ENCODE assay signal across 1 cellular context in the genomic region with DNA sequence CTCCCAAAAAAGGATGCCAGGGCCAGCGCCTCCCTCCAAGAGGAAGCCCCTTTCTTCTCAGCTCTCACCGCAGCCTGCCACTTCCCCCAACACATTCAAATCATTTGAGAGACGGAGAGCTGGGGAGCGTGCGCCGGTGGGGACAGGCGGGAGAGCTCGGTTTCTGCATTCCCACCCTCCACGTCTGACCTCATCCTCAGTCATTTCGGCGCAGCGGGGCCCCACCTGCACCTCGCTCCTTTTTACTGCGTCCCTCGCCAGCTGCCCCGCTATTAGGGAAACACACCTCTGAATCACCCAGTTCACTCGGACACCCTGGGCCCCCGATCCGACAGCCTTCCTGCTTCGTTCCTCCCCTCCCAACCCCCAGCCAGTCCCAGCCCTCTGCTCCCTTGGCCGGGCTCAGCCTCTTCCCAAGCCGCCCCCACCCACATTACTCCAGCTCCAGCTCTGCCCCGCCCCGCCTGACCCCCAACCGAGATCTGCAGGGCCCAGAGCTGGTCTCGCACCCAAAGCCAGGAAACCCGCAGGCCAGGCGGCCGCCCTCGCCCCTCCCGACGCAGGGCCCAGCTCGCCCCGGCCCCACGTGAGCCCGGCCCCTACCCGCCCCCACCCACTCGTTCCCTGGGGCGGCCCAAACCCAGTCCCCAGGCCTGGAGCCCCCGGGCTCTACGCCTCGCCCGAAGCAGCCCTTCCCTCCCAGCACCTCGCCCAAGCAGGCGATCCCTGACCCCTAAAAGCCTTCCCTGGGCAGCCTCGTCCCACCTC.
TF ChIP-seq lines count a peak whose summit lies in the region.

No MANE protein-coding gene starts in this region.

TF ChIP-seq in HepG2, 621 proteins besides CTCF, POLR2A, EP300 and RAD21 (continued from another document and continues in another):
- TF ChIP-seq, protein P1, sequence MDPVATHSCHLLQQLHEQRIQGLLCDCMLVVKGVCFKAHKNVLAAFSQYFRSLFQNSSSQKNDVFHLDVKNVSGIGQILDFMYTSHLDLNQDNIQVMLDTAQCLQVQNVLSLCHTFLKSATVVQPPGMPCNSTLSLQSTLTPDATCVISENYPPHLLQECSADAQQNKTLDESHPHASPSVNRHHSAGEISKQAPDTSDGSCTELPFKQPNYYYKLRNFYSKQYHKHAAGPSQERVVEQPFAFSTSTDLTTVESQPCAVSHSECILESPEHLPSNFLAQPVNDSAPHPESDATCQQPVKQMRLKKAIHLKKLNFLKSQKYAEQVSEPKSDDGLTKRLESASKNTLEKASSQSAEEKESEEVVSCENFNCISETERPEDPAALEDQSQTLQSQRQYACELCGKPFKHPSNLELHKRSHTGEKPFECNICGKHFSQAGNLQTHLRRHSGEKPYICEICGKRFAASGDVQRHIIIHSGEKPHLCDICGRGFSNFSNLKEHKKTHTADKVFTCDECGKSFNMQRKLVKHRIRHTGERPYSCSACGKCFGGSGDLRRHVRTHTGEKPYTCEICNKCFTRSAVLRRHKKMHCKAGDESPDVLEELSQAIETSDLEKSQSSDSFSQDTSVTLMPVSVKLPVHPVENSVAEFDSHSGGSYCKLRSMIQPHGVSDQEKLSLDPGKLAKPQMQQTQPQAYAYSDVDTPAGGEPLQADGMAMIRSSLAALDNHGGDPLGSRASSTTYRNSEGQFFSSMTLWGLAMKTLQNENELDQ (CRISPR knock-in tag; IDR thresholded peaks at IDR 0.05; ENCODE audit: borderline replicate concordance): no peak
- no peak for TF ChIP-seq ZNF816 (CRISPR knock-in tag; IDR thresholded peaks at IDR 0.05; ENCODE audit: borderline replicate concordance)
- no peak for TF ChIP-seq ELF3 (CRISPR knock-in tag; IDR thresholded peaks at IDR 0.05)
- no peak for TF ChIP-seq DNMT3B (CRISPR knock-in tag; conservative IDR thresholded peaks at IDR 0.05)
- 0 out of 2 replicates have a peak, but pooled peaks have one; percentile 26 for TF ChIP-seq ZFP37 (CRISPR knock-in tag; IDR thresholded peaks at IDR 0.05; ENCODE audit: borderline replicate concordance)
- TF ChIP-seq ATF7 (IDR thresholded peaks at IDR 0.05): 0 out of 2 replicates have a peak, but pooled peaks have one; percentile 22
- no peak for TF ChIP-seq ATF7 (CRISPR knock-in tag; IDR thresholded peaks at IDR 0.05)
- no peak for TF ChIP-seq ZMYM2 (CRISPR knock-in tag; IDR thresholded peaks at IDR 0.05)
- TF ChIP-seq ZKSCAN1 (IDR thresholded peaks at IDR 0.05; ENCODE audit: low read length): no peak
- no peak for TF ChIP-seq NFIC (IDR thresholded peaks at IDR 0.05; ENCODE audit: low read length)
- TF ChIP-seq, protein P2, sequence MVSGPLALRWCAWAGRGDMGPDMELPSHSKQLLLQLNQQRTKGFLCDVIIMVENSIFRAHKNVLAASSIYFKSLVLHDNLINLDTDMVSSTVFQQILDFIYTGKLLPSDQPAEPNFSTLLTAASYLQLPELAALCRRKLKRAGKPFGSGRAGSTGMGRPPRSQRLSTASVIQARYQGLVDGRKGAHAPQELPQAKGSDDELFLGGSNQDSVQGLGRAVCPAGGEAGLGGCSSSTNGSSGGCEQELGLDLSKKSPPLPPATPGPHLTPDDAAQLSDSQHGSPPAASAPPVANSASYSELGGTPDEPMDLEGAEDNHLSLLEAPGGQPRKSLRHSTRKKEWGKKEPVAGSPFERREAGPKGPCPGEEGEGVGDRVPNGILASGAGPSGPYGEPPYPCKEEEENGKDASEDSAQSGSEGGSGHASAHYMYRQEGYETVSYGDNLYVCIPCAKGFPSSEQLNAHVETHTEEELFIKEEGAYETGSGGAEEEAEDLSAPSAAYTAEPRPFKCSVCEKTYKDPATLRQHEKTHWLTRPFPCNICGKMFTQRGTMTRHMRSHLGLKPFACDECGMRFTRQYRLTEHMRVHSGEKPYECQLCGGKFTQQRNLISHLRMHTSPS (CRISPR knock-in tag; IDR thresholded peaks at IDR 0.05; ENCODE audit: low read depth): no peak
- TF ChIP-seq, protein P3, sequence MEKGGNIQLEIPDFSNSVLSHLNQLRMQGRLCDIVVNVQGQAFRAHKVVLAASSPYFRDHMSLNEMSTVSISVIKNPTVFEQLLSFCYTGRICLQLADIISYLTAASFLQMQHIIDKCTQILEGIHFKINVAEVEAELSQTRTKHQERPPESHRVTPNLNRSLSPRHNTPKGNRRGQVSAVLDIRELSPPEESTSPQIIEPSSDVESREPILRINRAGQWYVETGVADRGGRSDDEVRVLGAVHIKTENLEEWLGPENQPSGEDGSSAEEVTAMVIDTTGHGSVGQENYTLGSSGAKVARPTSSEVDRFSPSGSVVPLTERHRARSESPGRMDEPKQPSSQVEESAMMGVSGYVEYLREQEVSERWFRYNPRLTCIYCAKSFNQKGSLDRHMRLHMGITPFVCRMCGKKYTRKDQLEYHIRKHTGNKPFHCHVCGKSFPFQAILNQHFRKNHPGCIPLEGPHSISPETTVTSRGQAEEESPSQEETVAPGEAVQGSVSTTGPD (CRISPR knock-in tag; IDR thresholded peaks at IDR 0.05): no peak
- TF ChIP-seq SMAD3 (CRISPR knock-in tag; IDR thresholded peaks at IDR 0.05): no peak
- no peak; the same call in 1 of the 2 replicates for TF ChIP-seq ZMAT3 (CRISPR knock-in tag; conservative IDR thresholded peaks at IDR 0.05)
- TF ChIP-seq, protein P4, sequence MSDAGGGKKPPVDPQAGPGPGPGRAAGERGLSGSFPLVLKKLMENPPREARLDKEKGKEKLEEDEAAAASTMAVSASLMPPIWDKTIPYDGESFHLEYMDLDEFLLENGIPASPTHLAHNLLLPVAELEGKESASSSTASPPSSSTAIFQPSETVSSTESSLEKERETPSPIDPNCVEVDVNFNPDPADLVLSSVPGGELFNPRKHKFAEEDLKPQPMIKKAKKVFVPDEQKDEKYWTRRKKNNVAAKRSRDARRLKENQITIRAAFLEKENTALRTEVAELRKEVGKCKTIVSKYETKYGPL (CRISPR knock-in tag; IDR thresholded peaks at IDR 0.05): no peak
- no peak for TF ChIP-seq NR2F6 (IDR thresholded peaks at IDR 0.05)
- TF ChIP-seq NR2F6 (CRISPR knock-in tag; IDR thresholded peaks at IDR 0.05): no peak
- TF ChIP-seq SMARCC2 (IDR thresholded peaks at IDR 0.05): no peak
- TF ChIP-seq, protein P5, sequence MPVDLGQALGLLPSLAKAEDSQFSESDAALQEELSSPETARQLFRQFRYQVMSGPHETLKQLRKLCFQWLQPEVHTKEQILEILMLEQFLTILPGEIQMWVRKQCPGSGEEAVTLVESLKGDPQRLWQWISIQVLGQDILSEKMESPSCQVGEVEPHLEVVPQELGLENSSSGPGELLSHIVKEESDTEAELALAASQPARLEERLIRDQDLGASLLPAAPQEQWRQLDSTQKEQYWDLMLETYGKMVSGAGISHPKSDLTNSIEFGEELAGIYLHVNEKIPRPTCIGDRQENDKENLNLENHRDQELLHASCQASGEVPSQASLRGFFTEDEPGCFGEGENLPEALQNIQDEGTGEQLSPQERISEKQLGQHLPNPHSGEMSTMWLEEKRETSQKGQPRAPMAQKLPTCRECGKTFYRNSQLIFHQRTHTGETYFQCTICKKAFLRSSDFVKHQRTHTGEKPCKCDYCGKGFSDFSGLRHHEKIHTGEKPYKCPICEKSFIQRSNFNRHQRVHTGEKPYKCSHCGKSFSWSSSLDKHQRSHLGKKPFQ (CRISPR knock-in tag; IDR thresholded peaks at IDR 0.05; ENCODE audit: insufficient replicate concordance): no peak
- TF ChIP-seq HHEX (CRISPR knock-in tag; IDR thresholded peaks at IDR 0.05): no peak
- TF ChIP-seq NRL (CRISPR knock-in tag; IDR thresholded peaks at IDR 0.05; ENCODE audit: borderline replicate concordance): no peak
- peak; percentile 55; the same call in 1 of the 3 replicates for TF ChIP-seq MXI1 (IDR thresholded peaks at IDR 0.05; ENCODE audit: borderline replicate concordance, low read depth, low read length)
- no peak for TF ChIP-seq FOXK2 (IDR thresholded peaks at IDR 0.05)
- TF ChIP-seq ZNF263 (CRISPR knock-in tag; IDR thresholded peaks at IDR 0.05): no peak
- no peak for TF ChIP-seq GABPB1 (CRISPR knock-in tag; IDR thresholded peaks at IDR 0.05)
- TF ChIP-seq ZNF432 (CRISPR knock-in tag; IDR thresholded peaks at IDR 0.05; ENCODE audit: borderline replicate concordance): no peak
- TF ChIP-seq ZNF605 (CRISPR knock-in tag; IDR thresholded peaks at IDR 0.05): no peak
- TF ChIP-seq, protein P6, sequence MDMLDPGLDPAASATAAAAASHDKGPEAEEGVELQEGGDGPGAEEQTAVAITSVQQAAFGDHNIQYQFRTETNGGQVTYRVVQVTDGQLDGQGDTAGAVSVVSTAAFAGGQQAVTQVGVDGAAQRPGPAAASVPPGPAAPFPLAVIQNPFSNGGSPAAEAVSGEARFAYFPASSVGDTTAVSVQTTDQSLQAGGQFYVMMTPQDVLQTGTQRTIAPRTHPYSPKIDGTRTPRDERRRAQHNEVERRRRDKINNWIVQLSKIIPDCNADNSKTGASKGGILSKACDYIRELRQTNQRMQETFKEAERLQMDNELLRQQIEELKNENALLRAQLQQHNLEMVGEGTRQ (IDR thresholded peaks at IDR 0.05; ENCODE audit: low read depth, low read length): no peak
- TF ChIP-seq, protein P6 (CRISPR knock-in tag; IDR thresholded peaks at IDR 0.05; ENCODE audit: borderline replicate concordance): no peak
- no peak for TF ChIP-seq TCF7 (IDR thresholded peaks at IDR 0.05; ENCODE audit: low read depth)
- TF ChIP-seq NFYC (CRISPR knock-in tag; IDR thresholded peaks at IDR 0.05): no peak
- no peak for TF ChIP-seq ZNF446 (CRISPR knock-in tag; IDR thresholded peaks at IDR 0.05)
- no peak for TF ChIP-seq NFIB (CRISPR knock-in tag; IDR thresholded peaks at IDR 0.05; ENCODE audit: borderline replicate concordance)
- TF ChIP-seq CREB1 (IDR thresholded peaks at IDR 0.05): no peak
- no peak for TF ChIP-seq CREB1 (CRISPR knock-in tag; IDR thresholded peaks at IDR 0.05)
- TF ChIP-seq, protein P7, sequence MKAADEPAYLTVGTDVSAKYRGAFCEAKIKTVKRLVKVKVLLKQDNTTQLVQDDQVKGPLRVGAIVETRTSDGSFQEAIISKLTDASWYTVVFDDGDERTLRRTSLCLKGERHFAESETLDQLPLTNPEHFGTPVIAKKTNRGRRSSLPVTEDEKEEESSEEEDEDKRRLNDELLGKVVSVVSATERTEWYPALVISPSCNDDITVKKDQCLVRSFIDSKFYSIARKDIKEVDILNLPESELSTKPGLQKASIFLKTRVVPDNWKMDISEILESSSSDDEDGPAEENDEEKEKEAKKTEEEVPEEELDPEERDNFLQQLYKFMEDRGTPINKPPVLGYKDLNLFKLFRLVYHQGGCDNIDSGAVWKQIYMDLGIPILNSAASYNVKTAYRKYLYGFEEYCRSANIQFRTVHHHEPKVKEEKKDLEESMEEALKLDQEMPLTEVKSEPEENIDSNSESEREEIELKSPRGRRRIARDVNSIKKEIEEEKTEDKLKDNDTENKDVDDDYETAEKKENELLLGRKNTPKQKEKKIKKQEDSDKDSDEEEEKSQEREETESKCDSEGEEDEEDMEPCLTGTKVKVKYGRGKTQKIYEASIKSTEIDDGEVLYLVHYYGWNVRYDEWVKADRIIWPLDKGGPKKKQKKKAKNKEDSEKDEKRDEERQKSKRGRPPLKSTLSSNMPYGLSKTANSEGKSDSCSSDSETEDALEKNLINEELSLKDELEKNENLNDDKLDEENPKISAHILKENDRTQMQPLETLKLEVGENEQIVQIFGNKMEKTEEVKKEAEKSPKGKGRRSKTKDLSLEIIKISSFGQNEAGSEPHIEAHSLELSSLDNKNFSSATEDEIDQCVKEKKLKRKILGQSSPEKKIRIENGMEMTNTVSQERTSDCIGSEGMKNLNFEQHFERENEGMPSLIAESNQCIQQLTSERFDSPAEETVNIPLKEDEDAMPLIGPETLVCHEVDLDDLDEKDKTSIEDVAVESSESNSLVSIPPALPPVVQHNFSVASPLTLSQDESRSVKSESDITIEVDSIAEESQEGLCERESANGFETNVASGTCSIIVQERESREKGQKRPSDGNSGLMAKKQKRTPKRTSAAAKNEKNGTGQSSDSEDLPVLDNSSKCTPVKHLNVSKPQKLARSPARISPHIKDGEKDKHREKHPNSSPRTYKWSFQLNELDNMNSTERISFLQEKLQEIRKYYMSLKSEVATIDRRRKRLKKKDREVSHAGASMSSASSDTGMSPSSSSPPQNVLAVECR (CRISPR knock-in tag; IDR thresholded peaks at IDR 0.05; ENCODE audit: borderline replicate concordance): no peak; the same call in 1 of the 2 replicates
- no peak for TF ChIP-seq ZNF672 (CRISPR knock-in tag; IDR thresholded peaks at IDR 0.05)
- TF ChIP-seq ZNF781 (CRISPR knock-in tag; IDR thresholded peaks at IDR 0.05; ENCODE audit: borderline replicate concordance, not compliant biosample characterization): no peak
- TF ChIP-seq, protein P8, sequence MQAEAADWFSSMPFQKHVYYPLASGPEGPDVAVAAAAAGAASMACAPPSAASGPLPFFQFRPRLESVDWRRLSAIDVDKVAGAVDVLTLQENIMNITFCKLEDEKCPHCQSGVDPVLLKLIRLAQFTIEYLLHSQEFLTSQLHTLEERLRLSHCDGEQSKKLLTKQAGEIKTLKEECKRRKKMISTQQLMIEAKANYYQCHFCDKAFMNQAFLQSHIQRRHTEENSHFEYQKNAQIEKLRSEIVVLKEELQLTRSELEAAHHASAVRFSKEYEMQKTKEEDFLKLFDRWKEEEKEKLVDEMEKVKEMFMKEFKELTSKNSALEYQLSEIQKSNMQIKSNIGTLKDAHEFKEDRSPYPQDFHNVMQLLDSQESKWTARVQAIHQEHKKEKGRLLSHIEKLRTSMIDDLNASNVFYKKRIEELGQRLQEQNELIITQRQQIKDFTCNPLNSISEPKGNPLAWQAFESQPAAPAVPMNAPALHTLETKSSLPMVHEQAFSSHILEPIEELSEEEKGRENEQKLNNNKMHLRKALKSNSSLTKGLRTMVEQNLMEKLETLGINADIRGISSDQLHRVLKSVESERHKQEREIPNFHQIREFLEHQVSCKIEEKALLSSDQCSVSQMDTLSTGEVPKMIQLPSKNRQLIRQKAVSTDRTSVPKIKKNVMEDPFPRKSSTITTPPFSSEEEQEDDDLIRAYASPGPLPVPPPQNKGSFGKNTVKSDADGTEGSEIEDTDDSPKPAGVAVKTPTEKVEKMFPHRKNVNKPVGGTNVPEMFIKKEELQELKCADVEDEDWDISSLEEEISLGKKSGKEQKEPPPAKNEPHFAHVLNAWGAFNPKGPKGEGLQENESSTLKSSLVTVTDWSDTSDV (CRISPR knock-in tag; IDR thresholded peaks at IDR 0.05): no peak; the same call in 1 of the 2 replicates
- TF ChIP-seq ISL2 (CRISPR knock-in tag; IDR thresholded peaks at IDR 0.05): no peak
- no peak for TF ChIP-seq NFE2L2 (IDR thresholded peaks at IDR 0.05; ENCODE audit: low read length)
- TF ChIP-seq ZNF75D (CRISPR knock-in tag; IDR thresholded peaks at IDR 0.05; ENCODE audit: borderline replicate concordance): no peak
- TF ChIP-seq, protein P9, sequence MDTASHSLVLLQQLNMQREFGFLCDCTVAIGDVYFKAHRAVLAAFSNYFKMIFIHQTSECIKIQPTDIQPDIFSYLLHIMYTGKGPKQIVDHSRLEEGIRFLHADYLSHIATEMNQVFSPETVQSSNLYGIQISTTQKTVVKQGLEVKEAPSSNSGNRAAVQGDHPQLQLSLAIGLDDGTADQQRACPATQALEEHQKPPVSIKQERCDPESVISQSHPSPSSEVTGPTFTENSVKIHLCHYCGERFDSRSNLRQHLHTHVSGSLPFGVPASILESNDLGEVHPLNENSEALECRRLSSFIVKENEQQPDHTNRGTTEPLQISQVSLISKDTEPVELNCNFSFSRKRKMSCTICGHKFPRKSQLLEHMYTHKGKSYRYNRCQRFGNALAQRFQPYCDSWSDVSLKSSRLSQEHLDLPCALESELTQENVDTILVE (CRISPR knock-in tag; IDR thresholded peaks at IDR 0.05): no peak
